In genomic region chr1:68770817-68771216, GRCh38 we compare ENCODE assay signal across 26 cellular contexts.
"Had no signal": no experiment of that assay in that cellular context is flagged by ENCODE, and none has a peak within 500 bp of the region (broad histone marks: within the 10 kb centered on the region; RNA-seq: fewer than 3 reads in every experiment).

No MANE protein-coding gene starts in this region.

- H3K9me3 ChIP-seq: testis, thyroid gland, tibial artery, uterus, vagina had no signal

- ATAC-seq: stimulated activated effector memory CD8-positive, alpha-beta T cell treated with anti-CD3 and anti-CD28 coated beads, Interleukin-12 subunit alpha, Interleukin-12 subunit beta, amount 100 ng/mL, for 72 hours; stimulated activated memory B cell treated with anti-CD40 and anti-IgM and Interleukin-4, amounts not matched to agents 10 μg/mL and 1 μg/mL and 100 μg/mL, for 72 hours; stimulated activated naive B cell treated with anti-CD40 and anti-IgM and Interleukin-4, amounts not matched to agents 10 μg/mL and 1 μg/mL and 100 μg/mL, for 72 hours; stimulated activated naive CD8-positive, alpha-beta T cell treated with anti-CD3 and anti-CD28 coated beads, Interleukin-15, amount 100 ng/mL, for 72 hours; stimulated activated naive CD8-positive, alpha-beta T cell treated with anti-CD3 and anti-CD28 coated beads, Interleukin-15, Interleukin-2, amounts not matched to agents 100 U/mL and 50 U/mL, for 24 hours; upper lobe of right lung had no signal

- H3K27me3 ChIP-seq: stomach, suprapubic skin, testis, thyroid gland, tibial artery, tibial nerve, transverse colon, upper lobe of left lung, upper lobe of right lung, uterus, vagina had no signal

- DNase-seq: stimulated activated CD4-positive, alpha-beta T cell treated with anti-CD3 and anti-CD28 coated beads, Interleukin-2, amount 100 ng/mL, for 48 hours; stimulated activated CD4-positive, alpha-beta T cell treated with anti-CD3 and anti-CD28 coated beads, Interleukin-4, amount 100 ng/mL, for 1 hour; stimulated activated CD4-positive, alpha-beta T cell treated with anti-CD3 and anti-CD28 coated beads, Interleukin-4, amount 100 ng/mL, for 24 hours; stimulated activated CD4-positive, alpha-beta T cell treated with anti-CD3 and anti-CD28 coated beads, Interleukin-4, amount 100 ng/mL, for 4 hours; stimulated activated CD8-positive, alpha-beta memory T cell treated with anti-CD3 and anti-CD28 coated beads, Interleukin-4, amount 100 ng/mL, for 48 hours; stimulated activated naive B cell treated with anti-CD40 and anti-IgM and Interleukin-4, amounts not matched to agents 10 μg/mL and 1 μg/mL and 100 μg/mL, for 72 hours; stimulated activated naive CD4-positive, alpha-beta T cell; stimulated activated naive CD4-positive, alpha-beta T cell treated with Interleukin-2 at 50 U/mL for 16 hours; stimulated activated naive CD8-positive, alpha-beta T cell treated with anti-CD3 and anti-CD28 coated beads, Interleukin-15, amount 100 ng/mL, for 72 hours; stimulated activated naive CD8-positive, alpha-beta T cell treated with anti-CD3 and anti-CD28 coated beads, Interleukin-15, Interleukin-2, amounts not matched to agents 100 U/mL and 50 U/mL, for 24 hours; stomach; substantia nigra; testis; thyroid gland; tibial artery; transverse colon; trophoblast cell; upper lobe of left lung; upper lobe of right lung; uterus had no signal

- H3K27ac ChIP-seq: stomach, suprapubic skin, testis, thoracic aorta, thyroid gland, tibial artery, tibial nerve, transverse colon, upper lobe of left lung, upper lobe of right lung, uterus, vagina had no signal

- H3K36me3 ChIP-seq: stomach, suprapubic skin, thoracic aorta, thyroid gland, tibial artery, tibial nerve, transverse colon, upper lobe of left lung, upper lobe of right lung, uterus, vagina had no signal

- H3K4me3 ChIP-seq: stomach, suprapubic skin, testis, thoracic aorta, thyroid gland, tibial artery, tibial nerve, transverse colon, upper lobe of left lung, upper lobe of right lung, uterus, vagina had no signal
